Comparison of ENCODE assay signal across 1 cellular context in the genomic region with DNA sequence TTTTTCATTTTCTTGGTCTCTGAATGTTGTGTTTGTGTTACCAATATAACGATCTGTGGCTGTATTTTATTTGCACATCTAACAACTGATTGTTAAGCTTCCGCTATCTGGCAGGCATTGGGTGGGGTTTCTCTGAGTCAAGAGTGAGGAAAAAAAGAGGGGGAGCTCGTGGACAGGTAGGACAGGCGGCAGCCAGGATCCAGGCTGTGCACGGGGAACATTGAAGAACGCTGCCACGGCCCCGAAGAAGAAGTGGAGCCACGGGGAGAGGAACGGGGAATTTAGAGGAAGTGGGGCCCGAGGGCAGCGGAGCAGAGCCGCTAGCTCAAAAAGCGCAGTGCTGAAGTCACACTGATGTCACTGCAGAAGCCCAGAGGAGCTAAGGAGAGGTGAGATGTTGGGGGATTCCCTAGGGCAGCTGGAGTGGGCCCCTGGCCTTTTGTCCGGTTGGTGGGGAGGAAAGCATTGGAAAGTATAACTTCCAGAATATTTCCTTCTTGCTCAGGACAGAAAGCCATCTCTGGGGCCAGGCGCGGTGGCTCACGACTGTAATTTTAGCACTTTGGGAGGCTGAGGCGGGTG.
TF ChIP-seq lines count a peak whose summit lies in the region.

No MANE protein-coding gene starts in this region.

TF ChIP-seq in HepG2, 621 proteins besides CTCF, POLR2A, EP300 and RAD21 (continued from another document and continues in another):
- TF ChIP-seq NONO (IDR thresholded peaks at IDR 0.05) = no peak
- no peak for TF ChIP-seq NONO (CRISPR knock-in tag; conservative IDR thresholded peaks at IDR 0.05)
- peak; percentile 32; the same call in 1 of the 2 replicates for TF ChIP-seq SALL1 (CRISPR knock-in tag; IDR thresholded peaks at IDR 0.05)
- TF ChIP-seq NFKBIZ (CRISPR knock-in tag; IDR thresholded peaks at IDR 0.05) = no peak
- no peak for TF ChIP-seq ZSCAN31 (CRISPR knock-in tag; IDR thresholded peaks at IDR 0.05; ENCODE audit: low read depth)
- no peak for TF ChIP-seq ZNF318 (CRISPR knock-in tag; IDR thresholded peaks at IDR 0.05)
- no peak for TF ChIP-seq MBD4 (IDR thresholded peaks at IDR 0.05; ENCODE audit: borderline replicate concordance, low read length)
- no peak for TF ChIP-seq MLLT10 (CRISPR knock-in tag; IDR thresholded peaks at IDR 0.05)
- 0 out of 2 replicates have a peak, but pooled peaks have one; percentile 8 for TF ChIP-seq ZNF878 (CRISPR knock-in tag; IDR thresholded peaks at IDR 0.05)
- TF ChIP-seq ZNF891 (CRISPR knock-in tag; IDR thresholded peaks at IDR 0.05) = 0 out of 2 replicates have a peak, but pooled peaks have one; percentile 57
- 0 out of 2 replicates have a peak, but pooled peaks have one; percentile 12 for TF ChIP-seq ELF3 (CRISPR knock-in tag; IDR thresholded peaks at IDR 0.05)
- peak; percentile 32; the same call in 1 of the 2 replicates for TF ChIP-seq NCOA1 (CRISPR knock-in tag; IDR thresholded peaks at IDR 0.05)
- no peak for TF ChIP-seq SP1 (IDR thresholded peaks at IDR 0.05)
- TF ChIP-seq SP1 (CRISPR knock-in tag; IDR thresholded peaks at IDR 0.05) = no peak
- TF ChIP-seq NRL (CRISPR knock-in tag; IDR thresholded peaks at IDR 0.05; ENCODE audit: borderline replicate concordance) = 0 out of 2 replicates have a peak, but pooled peaks have one; percentile 40
- TF ChIP-seq ZNF333 (CRISPR knock-in tag; IDR thresholded peaks at IDR 0.05; ENCODE audit: borderline replicate concordance) = no peak
- TF ChIP-seq HNRNPLL (IDR thresholded peaks at IDR 0.05; ENCODE audit: low read depth, low read length, poor library complexity, severe bottlenecking) = peak; percentile 35
- no peak for TF ChIP-seq ZBTB37 (CRISPR knock-in tag; IDR thresholded peaks at IDR 0.05)
- TF ChIP-seq ZKSCAN1 (IDR thresholded peaks at IDR 0.05; ENCODE audit: low read length) = no peak
- TF ChIP-seq ZNF746 (CRISPR knock-in tag; IDR thresholded peaks at IDR 0.05) = no peak
- TF ChIP-seq SSRP1 (CRISPR knock-in tag; IDR thresholded peaks at IDR 0.05) = no peak
- no peak for TF ChIP-seq SRSF4 (IDR thresholded peaks at IDR 0.05; ENCODE audit: low read depth, low read length, poor library complexity, severe bottlenecking)
- TF ChIP-seq ZMAT3 (CRISPR knock-in tag; conservative IDR thresholded peaks at IDR 0.05) = 0 out of 2 replicates have a peak, but pooled peaks have one; percentile 12
- no peak for TF ChIP-seq ADNP (CRISPR knock-in tag; IDR thresholded peaks at IDR 0.05)
- 0 out of 2 replicates have a peak, but pooled peaks have one; percentile 11 for TF ChIP-seq DMAP1 (CRISPR knock-in tag; IDR thresholded peaks at IDR 0.05)
- TF ChIP-seq ZNF30 (CRISPR knock-in tag; IDR thresholded peaks at IDR 0.05) = peak; percentile 56; the same call in 1 of the 2 replicates
- TF ChIP-seq, protein P1, sequence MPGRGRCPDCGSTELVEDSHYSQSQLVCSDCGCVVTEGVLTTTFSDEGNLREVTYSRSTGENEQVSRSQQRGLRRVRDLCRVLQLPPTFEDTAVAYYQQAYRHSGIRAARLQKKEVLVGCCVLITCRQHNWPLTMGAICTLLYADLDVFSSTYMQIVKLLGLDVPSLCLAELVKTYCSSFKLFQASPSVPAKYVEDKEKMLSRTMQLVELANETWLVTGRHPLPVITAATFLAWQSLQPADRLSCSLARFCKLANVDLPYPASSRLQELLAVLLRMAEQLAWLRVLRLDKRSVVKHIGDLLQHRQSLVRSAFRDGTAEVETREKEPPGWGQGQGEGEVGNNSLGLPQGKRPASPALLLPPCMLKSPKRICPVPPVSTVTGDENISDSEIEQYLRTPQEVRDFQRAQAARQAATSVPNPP (CRISPR knock-in tag; IDR thresholded peaks at IDR 0.05) = no peak
- no peak for TF ChIP-seq ZNF260 (CRISPR knock-in tag; IDR thresholded peaks at IDR 0.05; ENCODE audit: borderline replicate concordance, low read depth)
- TF ChIP-seq BRD4 (CRISPR knock-in tag; IDR thresholded peaks at IDR 0.05) = no peak
- TF ChIP-seq ZNF564 (CRISPR knock-in tag; IDR thresholded peaks at IDR 0.05) = 0 out of 2 replicates have a peak, but pooled peaks have one; percentile 7
- TF ChIP-seq AKAP8 (CRISPR knock-in tag; IDR thresholded peaks at IDR 0.05) = no peak
- TF ChIP-seq ZNF549 (CRISPR knock-in tag; IDR thresholded peaks at IDR 0.05) = no peak
- TF ChIP-seq ZFP62 (CRISPR knock-in tag; IDR thresholded peaks at IDR 0.05) = no peak
- no peak for TF ChIP-seq THAP11 (CRISPR knock-in tag; IDR thresholded peaks at IDR 0.05)
- TF ChIP-seq GATAD1 (CRISPR knock-in tag; IDR thresholded peaks at IDR 0.05) = no peak
- TF ChIP-seq AHR (CRISPR knock-in tag; IDR thresholded peaks at IDR 0.05) = no peak
- peak; percentile 35; the same call in 1 of the 2 replicates for TF ChIP-seq SRY (CRISPR knock-in tag; IDR thresholded peaks at IDR 0.05)
- 0 out of 2 replicates have a peak, but pooled peaks have one; percentile 59 for TF ChIP-seq ZNF572 (CRISPR knock-in tag; IDR thresholded peaks at IDR 0.05)
- 0 out of 2 replicates have a peak, but pooled peaks have one; percentile 34 for TF ChIP-seq ZNF709 (CRISPR knock-in tag; IDR thresholded peaks at IDR 0.05)
- no peak for TF ChIP-seq ZNF570 (CRISPR knock-in tag; IDR thresholded peaks at IDR 0.05; ENCODE audit: borderline replicate concordance)
- TF ChIP-seq, protein P2, sequence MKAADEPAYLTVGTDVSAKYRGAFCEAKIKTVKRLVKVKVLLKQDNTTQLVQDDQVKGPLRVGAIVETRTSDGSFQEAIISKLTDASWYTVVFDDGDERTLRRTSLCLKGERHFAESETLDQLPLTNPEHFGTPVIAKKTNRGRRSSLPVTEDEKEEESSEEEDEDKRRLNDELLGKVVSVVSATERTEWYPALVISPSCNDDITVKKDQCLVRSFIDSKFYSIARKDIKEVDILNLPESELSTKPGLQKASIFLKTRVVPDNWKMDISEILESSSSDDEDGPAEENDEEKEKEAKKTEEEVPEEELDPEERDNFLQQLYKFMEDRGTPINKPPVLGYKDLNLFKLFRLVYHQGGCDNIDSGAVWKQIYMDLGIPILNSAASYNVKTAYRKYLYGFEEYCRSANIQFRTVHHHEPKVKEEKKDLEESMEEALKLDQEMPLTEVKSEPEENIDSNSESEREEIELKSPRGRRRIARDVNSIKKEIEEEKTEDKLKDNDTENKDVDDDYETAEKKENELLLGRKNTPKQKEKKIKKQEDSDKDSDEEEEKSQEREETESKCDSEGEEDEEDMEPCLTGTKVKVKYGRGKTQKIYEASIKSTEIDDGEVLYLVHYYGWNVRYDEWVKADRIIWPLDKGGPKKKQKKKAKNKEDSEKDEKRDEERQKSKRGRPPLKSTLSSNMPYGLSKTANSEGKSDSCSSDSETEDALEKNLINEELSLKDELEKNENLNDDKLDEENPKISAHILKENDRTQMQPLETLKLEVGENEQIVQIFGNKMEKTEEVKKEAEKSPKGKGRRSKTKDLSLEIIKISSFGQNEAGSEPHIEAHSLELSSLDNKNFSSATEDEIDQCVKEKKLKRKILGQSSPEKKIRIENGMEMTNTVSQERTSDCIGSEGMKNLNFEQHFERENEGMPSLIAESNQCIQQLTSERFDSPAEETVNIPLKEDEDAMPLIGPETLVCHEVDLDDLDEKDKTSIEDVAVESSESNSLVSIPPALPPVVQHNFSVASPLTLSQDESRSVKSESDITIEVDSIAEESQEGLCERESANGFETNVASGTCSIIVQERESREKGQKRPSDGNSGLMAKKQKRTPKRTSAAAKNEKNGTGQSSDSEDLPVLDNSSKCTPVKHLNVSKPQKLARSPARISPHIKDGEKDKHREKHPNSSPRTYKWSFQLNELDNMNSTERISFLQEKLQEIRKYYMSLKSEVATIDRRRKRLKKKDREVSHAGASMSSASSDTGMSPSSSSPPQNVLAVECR (CRISPR knock-in tag; IDR thresholded peaks at IDR 0.05; ENCODE audit: borderline replicate concordance) = peak; percentile 25; the same call in 1 of the 2 replicates
- TF ChIP-seq, protein P3, sequence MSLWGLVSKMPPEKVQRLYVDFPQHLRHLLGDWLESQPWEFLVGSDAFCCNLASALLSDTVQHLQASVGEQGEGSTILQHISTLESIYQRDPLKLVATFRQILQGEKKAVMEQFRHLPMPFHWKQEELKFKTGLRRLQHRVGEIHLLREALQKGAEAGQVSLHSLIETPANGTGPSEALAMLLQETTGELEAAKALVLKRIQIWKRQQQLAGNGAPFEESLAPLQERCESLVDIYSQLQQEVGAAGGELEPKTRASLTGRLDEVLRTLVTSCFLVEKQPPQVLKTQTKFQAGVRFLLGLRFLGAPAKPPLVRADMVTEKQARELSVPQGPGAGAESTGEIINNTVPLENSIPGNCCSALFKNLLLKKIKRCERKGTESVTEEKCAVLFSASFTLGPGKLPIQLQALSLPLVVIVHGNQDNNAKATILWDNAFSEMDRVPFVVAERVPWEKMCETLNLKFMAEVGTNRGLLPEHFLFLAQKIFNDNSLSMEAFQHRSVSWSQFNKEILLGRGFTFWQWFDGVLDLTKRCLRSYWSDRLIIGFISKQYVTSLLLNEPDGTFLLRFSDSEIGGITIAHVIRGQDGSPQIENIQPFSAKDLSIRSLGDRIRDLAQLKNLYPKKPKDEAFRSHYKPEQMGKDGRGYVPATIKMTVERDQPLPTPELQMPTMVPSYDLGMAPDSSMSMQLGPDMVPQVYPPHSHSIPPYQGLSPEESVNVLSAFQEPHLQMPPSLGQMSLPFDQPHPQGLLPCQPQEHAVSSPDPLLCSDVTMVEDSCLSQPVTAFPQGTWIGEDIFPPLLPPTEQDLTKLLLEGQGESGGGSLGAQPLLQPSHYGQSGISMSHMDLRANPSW (CRISPR knock-in tag; IDR thresholded peaks at IDR 0.05; ENCODE audit: borderline replicate concordance) = 0 out of 2 replicates have a peak, but pooled peaks have one; percentile 33
- TF ChIP-seq SP4 (CRISPR knock-in tag; IDR thresholded peaks at IDR 0.05) = no peak
- TF ChIP-seq ZNF772 (CRISPR knock-in tag; IDR thresholded peaks at IDR 0.05) = no peak
- no peak for TF ChIP-seq ZNF335 (CRISPR knock-in tag; IDR thresholded peaks at IDR 0.05)
- 0 out of 2 replicates have a peak, but pooled peaks have one; percentile 3 for TF ChIP-seq NFKB2 (CRISPR knock-in tag; IDR thresholded peaks at IDR 0.05; ENCODE audit: borderline replicate concordance)
